Comparison of ENCODE assay signal across 11 cellular contexts in the genomic region with DNA sequence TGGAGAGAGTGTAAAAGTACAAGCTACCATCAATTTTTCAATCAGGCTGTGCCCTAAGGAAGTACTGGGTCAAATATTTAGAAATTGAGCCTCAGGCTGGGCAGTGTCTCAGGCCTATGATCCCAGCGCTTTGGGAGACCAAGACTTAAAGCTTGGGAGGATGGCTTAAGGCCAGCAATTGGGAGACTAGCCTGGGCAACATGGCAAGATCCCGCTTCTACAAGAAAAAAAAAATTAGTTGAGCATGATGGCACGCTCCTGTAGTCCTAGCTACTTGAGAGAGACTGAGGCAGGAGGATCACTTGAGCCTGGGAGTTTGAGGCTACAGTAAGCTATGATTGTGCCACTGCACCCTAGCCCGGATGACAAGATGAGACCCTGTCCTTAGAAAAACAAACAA. TPM values are rescaled to one million over a fixed set of nuclear protein-coding genes. Genes with fewer than 3 reads are reported as not detected.
DNase-seq lines count a peak whose midpoint lies in the region; ATAC-seq and TF ChIP-seq lines count a peak whose summit lies in the region.
"Had no signal": no experiment of that assay in that cellular context is flagged by ENCODE, and none has a peak within 500 bp of the region (broad histone marks: within the 10 kb centered on the region; RNA-seq: fewer than 3 reads in every experiment).

No MANE protein-coding gene starts in this region.

- H3K4me3 ChIP-seq in right cardiac atrium (ENCODE audit: low read length) (no peak overlapping the region), right atrium auricular region (no peak overlapping the region)

- H3K4me1 ChIP-seq in right cardiac atrium (ENCODE audit: control insufficient read depth, insufficient read depth, low read length) (peaks cover 3% of the 10 kb centered on the region), right atrium auricular region (peaks cover 0 to 25% of the 10 kb centered on the region in 2 donors)

- H3K27ac ChIP-seq in right cardiac atrium (ENCODE audit: low read length) = peak overlapping the region; percentile 24
- H3K27ac ChIP-seq in right atrium auricular region = peak overlapping the region in 1 of 2 donors; percentile 97

- 96% methylated on average over 4 of the region's 4 CpGs for WGBS in right cardiac atrium

- TF ChIP-seq CTCF in right atrium auricular region (IDR thresholded peaks at IDR 0.05) = no peak

- DNase-seq in right cardiac atrium = no peak
- no peak for DNase-seq in right atrium auricular region (ENCODE audit: low spot score)
- no peak for DNase-seq in naive thymus-derived CD8-positive, alpha-beta T cell
- DNase-seq in NCI-H2029 (lab: John Stamatoyannopoulos, UW) = no peak
- DNase-seq in AG20443 (ENCODE audit: low spot score) = no peak
- no peak for DNase-seq in posterior vena cava (ENCODE audit: low spot score)
- DNase-seq: NCI-H1092; stimulated activated naive CD4-positive, alpha-beta T cell treated with Interleukin-2 at 50 U/mL for 16 hours had no signal

- H3K4me3 Mint-ChIP-seq in activated naive CD8-positive, alpha-beta T cell = peak overlapping the region; percentile 100
- peak overlapping the region in 8 of 10 donors; percentile 33 to 100 (median 99) for H3K4me3 Mint-ChIP-seq in naive thymus-derived CD8-positive, alpha-beta T cell

- no peaks in the 10 kb centered on the region for H3K27me3 ChIP-seq in right cardiac atrium (ENCODE audit: control insufficient read depth, insufficient read depth)
- H3K27me3 ChIP-seq in right atrium auricular region = no peaks in the 10 kb centered on the region

- ATAC-seq in right cardiac atrium (no peak), HG03571 (IDR thresholded peaks at IDR 0.05; ENCODE audit: unreplicated experiment) (no peak)
- ATAC-seq in naive thymus-derived CD8-positive, alpha-beta T cell = no peak
- ATAC-seq: PC-3 had no signal

- no peaks in the 10 kb centered on the region for H3K36me3 ChIP-seq in right atrium auricular region

- peak overlapping the region; percentile 100 for H3K27ac Mint-ChIP-seq in activated naive CD8-positive, alpha-beta T cell
- H3K27ac Mint-ChIP-seq in naive thymus-derived CD8-positive, alpha-beta T cell = peak overlapping the region; percentile 100

- H3K9me3 ChIP-seq in right cardiac atrium (ENCODE audit: control insufficient read depth, low read length) = no peaks in the 10 kb centered on the region
- H3K9me3 ChIP-seq in right atrium auricular region = no peaks in the 10 kb centered on the region

- POLR2A ChIA-PET in naive thymus-derived CD8-positive, alpha-beta T cell (lab: Charles Lee) = interaction anchor here (0.6 to 1.4 kb wide), 2 partner anchors 30 to 329 kb away, joined by 3 to 4 read pairs; no protein-coding TSS in a partner anchor

- intact Hi-C loops in right cardiac atrium (cut with DNase I) = no loop called here
- intact Hi-C loops in posterior vena cava (cut with DNase I) = no loop called here

- no peaks in the 10 kb centered on the region for H3K27me3 Mint-ChIP-seq in activated naive CD8-positive, alpha-beta T cell
- H3K27me3 Mint-ChIP-seq in naive thymus-derived CD8-positive, alpha-beta T cell = no peaks in the 10 kb centered on the region

- H3K4me1 Mint-ChIP-seq in activated naive CD8-positive, alpha-beta T cell (ENCODE audit: low read depth) = peaks cover 44% of the 10 kb centered on the region
- H3K4me1 Mint-ChIP-seq in naive thymus-derived CD8-positive, alpha-beta T cell = peaks cover 25 to 45% (median 44%) of the 10 kb centered on the region in 4 donors

- peaks cover 2% of the 10 kb centered on the region for H3K36me3 Mint-ChIP-seq in activated naive CD8-positive, alpha-beta T cell
- no peaks in the 10 kb centered on the region for H3K36me3 Mint-ChIP-seq in naive thymus-derived CD8-positive, alpha-beta T cell

- no peaks in the 10 kb centered on the region for H3K9me3 Mint-ChIP-seq in activated naive CD8-positive, alpha-beta T cell (ENCODE audit: low read depth)
- no peaks in the 10 kb centered on the region for H3K9me3 Mint-ChIP-seq in naive thymus-derived CD8-positive, alpha-beta T cell

RNA-seq across cellular contexts. Expression of a gene that starts 2.0 kb away (rescaled TPM):
- 10 to 100 TPM; 41.6 to 47.4 (median 45.8) TPM for total RNA-seq in right cardiac atrium
- polyA plus RNA-seq in right cardiac atrium = 22.4 TPM
- 10 to 100 TPM; 41.5 to 53.9 TPM for total RNA-seq in right atrium auricular region
- total RNA-seq in naive thymus-derived CD8-positive, alpha-beta T cell = 10 to 100 TPM; 93.1 to 98.9 TPM
- polyA plus RNA-seq in naive thymus-derived CD8-positive, alpha-beta T cell = 10 to 100 TPM in 2 of 3 donors, 1 to 10 TPM in 1; 9.0 to 12.6 (median 12.3) TPM
- 10 to 100 TPM; 57.5 to 66.5 TPM for total RNA-seq in posterior vena cava
